Comparison of ENCODE assay signal across 1 cellular context in the genomic region with DNA sequence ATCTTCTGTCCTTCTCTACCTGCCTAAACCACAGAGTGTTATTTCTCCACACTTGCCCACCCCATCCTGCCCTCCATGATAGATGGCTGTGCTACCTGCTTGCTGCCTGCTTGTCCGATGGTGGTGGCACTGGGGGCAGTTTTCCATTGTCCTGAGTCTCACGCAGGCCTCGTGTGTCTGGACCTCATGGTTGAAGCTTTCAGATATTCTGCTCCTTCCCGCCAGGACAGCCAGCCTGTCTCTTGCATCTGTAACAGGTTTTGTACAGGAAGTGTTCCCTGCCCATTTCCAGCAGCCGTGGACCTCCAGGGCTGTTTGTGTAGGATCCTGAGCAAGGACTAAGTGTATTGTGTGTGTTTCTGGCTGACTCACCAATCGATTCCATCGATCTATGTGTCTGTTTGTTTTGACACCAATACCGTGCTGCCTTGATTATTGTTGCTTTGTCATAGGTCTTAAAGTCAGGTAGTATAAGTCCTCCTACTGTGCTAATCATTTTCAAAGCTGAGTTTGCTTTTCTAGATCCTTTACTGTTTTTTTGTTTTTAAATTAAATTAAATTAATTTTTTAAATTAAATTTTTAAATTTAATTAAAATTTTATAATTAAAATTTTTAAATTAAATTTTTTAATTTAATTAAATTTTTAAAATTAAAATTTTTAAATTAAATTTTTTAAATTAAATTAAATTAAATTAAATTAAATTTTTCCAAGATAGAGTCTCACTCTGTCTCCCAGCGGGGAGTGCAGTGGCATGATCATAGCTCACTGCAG.
TF ChIP-seq lines count a peak whose summit lies in the region.

No MANE protein-coding gene starts in this region.

TF ChIP-seq in HepG2, 621 proteins besides CTCF, POLR2A, EP300 and RAD21 (continued from another document and continues in another):
- TF ChIP-seq, protein P1, sequence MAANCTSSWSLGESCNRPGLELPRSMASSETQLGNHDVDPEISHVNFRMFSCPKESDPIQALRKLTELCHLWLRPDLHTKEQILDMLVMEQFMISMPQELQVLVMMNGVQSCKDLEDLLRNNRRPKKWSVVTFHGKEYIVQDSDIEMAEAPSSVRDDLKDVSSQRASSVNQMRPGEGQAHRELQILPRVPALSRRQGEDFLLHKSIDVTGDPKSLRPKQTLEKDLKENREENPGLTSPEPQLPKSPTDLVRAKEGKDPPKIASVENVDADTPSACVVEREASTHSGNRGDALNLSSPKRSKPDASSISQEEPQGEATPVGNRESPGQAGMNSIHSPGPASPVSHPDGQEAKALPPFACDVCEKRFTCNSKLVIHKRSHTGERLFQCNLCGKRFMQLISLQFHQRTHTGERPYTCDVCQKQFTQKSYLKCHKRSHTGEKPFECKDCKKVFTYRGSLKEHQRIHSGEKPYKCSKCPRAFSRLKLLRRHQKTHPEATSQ (CRISPR knock-in tag; IDR thresholded peaks at IDR 0.05; ENCODE audit: borderline replicate concordance), result no peak
- TF ChIP-seq, protein P2, sequence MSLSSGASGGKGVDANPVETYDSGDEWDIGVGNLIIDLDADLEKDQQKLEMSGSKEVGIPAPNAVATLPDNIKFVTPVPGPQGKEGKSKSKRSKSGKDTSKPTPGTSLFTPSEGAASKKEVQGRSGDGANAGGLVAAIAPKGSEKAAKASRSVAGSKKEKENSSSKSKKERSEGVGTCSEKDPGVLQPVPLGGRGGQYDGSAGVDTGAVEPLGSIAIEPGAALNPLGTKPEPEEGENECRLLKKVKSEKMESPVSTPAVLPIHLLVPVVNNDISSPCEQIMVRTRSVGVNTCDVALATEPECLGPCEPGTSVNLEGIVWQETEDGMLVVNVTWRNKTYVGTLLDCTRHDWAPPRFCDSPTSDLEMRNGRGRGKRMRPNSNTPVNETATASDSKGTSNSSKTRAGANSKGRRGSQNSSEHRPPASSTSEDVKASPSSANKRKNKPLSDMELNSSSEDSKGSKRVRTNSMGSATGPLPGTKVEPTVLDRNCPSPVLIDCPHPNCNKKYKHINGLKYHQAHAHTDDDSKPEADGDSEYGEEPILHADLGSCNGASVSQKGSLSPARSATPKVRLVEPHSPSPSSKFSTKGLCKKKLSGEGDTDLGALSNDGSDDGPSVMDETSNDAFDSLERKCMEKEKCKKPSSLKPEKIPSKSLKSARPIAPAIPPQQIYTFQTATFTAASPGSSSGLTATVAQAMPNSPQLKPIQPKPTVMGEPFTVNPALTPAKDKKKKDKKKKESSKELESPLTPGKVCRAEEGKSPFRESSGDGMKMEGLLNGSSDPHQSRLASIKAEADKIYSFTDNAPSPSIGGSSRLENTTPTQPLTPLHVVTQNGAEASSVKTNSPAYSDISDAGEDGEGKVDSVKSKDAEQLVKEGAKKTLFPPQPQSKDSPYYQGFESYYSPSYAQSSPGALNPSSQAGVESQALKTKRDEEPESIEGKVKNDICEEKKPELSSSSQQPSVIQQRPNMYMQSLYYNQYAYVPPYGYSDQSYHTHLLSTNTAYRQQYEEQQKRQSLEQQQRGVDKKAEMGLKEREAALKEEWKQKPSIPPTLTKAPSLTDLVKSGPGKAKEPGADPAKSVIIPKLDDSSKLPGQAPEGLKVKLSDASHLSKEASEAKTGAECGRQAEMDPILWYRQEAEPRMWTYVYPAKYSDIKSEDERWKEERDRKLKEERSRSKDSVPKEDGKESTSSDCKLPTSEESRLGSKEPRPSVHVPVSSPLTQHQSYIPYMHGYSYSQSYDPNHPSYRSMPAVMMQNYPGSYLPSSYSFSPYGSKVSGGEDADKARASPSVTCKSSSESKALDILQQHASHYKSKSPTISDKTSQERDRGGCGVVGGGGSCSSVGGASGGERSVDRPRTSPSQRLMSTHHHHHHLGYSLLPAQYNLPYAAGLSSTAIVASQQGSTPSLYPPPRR (CRISPR knock-in tag; IDR thresholded peaks at IDR 0.05; ENCODE audit: borderline replicate concordance), result peak; percentile 94
- TF ChIP-seq TOE1 (CRISPR knock-in tag; IDR thresholded peaks at IDR 0.05) (no peak), MEIS2 (CRISPR knock-in tag; IDR thresholded peaks at IDR 0.05) (peak; percentile 66; the same call in 1 of the 2 replicates), ZNF879 (CRISPR knock-in tag; IDR thresholded peaks at IDR 0.05) (no peak), FOXK1 (CRISPR knock-in tag; IDR thresholded peaks at IDR 0.05; ENCODE audit: borderline replicate concordance, low read depth) (peak; percentile 94; the same call in 1 of the 2 replicates), PPARG (CRISPR knock-in tag; conservative IDR thresholded peaks at IDR 0.05) (peak; percentile 65), IRX3 (CRISPR knock-in tag; IDR thresholded peaks at IDR 0.05; ENCODE audit: borderline replicate concordance, low read depth) (no peak), MYNN (CRISPR knock-in tag; IDR thresholded peaks at IDR 0.05; ENCODE audit: low read depth) (no peak), TP53 (CRISPR knock-in tag; conservative IDR thresholded peaks at IDR 0.05) (no peak), CENPX (CRISPR knock-in tag; IDR thresholded peaks at IDR 0.05) (no peak), ZNF850 (CRISPR knock-in tag; conservative IDR thresholded peaks at IDR 0.05) (no peak), ZNF350 (CRISPR knock-in tag; IDR thresholded peaks at IDR 0.05; ENCODE audit: borderline replicate concordance, low read depth) (0 out of 2 replicates have a peak, but pooled peaks have one; percentile 36), RBM22 (optimal IDR thresholded peaks at IDR 0.05; ENCODE audit: low read length) (no peak), ZNF546 (CRISPR knock-in tag; conservative IDR thresholded peaks at IDR 0.05) (0 out of 2 replicates have a peak, but pooled peaks have one; percentile 38), ZNF234 (CRISPR knock-in tag; conservative IDR thresholded peaks at IDR 0.05) (no peak), ZFX (CRISPR knock-in tag; IDR thresholded peaks at IDR 0.05; ENCODE audit: low read depth) (no peak), CEBPG (CRISPR knock-in tag; IDR thresholded peaks at IDR 0.05) (peak; percentile 26; the same call in 1 of the 2 replicates), SETDB1 (CRISPR knock-in tag; IDR thresholded peaks at IDR 0.05; ENCODE audit: borderline replicate concordance) (no peak), REL (CRISPR knock-in tag; conservative IDR thresholded peaks at IDR 0.05) (0 out of 2 replicates have a peak, but pooled peaks have one; percentile 28), HMG20B (CRISPR knock-in tag; conservative IDR thresholded peaks at IDR 0.05) (peak; percentile 60; the same call in 1 of the 2 replicates), ZC3H13 (CRISPR knock-in tag; IDR thresholded peaks at IDR 0.05) (peak; percentile 55; the same call in 1 of the 2 replicates), CREB1 (IDR thresholded peaks at IDR 0.05) (no peak), CREB1 (CRISPR knock-in tag; IDR thresholded peaks at IDR 0.05) (peak; percentile 78), HOXA7 (CRISPR knock-in tag; IDR thresholded peaks at IDR 0.05) (0 out of 2 replicates have a peak, but pooled peaks have one; percentile 67), TAF15 (IDR thresholded peaks at IDR 0.05; ENCODE audit: low read depth, low read length, poor library complexity, severe bottlenecking) (no peak), ZNF136 (CRISPR knock-in tag; IDR thresholded peaks at IDR 0.05; ENCODE audit: low read depth) (no peak), FIP1L1 (IDR thresholded peaks at IDR 0.05; ENCODE audit: borderline replicate concordance, insufficient read depth, low read depth, low read length) (no peak), ZNF484 (CRISPR knock-in tag; IDR thresholded peaks at IDR 0.05; ENCODE audit: borderline replicate concordance, low read depth) (no peak), KLF9 (CRISPR knock-in tag; IDR thresholded peaks at IDR 0.05; ENCODE audit: low read depth) (no peak), HHEX (CRISPR knock-in tag; IDR thresholded peaks at IDR 0.05) (peak; percentile 98), KDM4B (CRISPR knock-in tag; IDR thresholded peaks at IDR 0.05) (peak; percentile 71; the same call in 1 of the 2 replicates), ZNF251 (CRISPR knock-in tag; IDR thresholded peaks at IDR 0.05) (no peak), FOXA3 (CRISPR knock-in tag; IDR thresholded peaks at IDR 0.05) (peak; percentile 97), ZNF224 (CRISPR knock-in tag; IDR thresholded peaks at IDR 0.05) (no peak), HCFC1 (IDR thresholded peaks at IDR 0.05; ENCODE audit: low read depth, low read length) (no peak), ZNF746 (CRISPR knock-in tag; IDR thresholded peaks at IDR 0.05) (peak; percentile 18; the same call in 1 of the 2 replicates), ZNF605 (CRISPR knock-in tag; IDR thresholded peaks at IDR 0.05) (peak; percentile 90), ZNF333 (CRISPR knock-in tag; IDR thresholded peaks at IDR 0.05; ENCODE audit: borderline replicate concordance) (peak; percentile 32; the same call in 1 of the 2 replicates), IRF2 (CRISPR knock-in tag; IDR thresholded peaks at IDR 0.05) (peak; percentile 89)
- TF ChIP-seq, protein P3, sequence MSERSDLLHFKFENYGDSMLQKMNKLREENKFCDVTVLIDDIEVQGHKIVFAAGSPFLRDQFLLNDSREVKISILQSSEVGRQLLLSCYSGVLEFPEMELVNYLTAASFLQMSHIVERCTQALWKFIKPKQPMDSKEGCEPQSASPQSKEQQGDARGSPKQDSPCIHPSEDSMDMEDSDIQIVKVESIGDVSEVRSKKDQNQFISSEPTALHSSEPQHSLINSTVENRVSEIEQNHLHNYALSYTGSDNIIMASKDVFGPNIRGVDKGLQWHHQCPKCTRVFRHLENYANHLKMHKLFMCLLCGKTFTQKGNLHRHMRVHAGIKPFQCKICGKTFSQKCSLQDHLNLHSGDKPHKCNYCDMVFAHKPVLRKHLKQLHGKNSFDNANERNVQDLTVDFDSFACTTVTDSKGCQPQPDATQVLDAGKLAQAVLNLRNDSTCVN (CRISPR knock-in tag; IDR thresholded peaks at IDR 0.05; ENCODE audit: borderline replicate concordance), result peak; percentile 95
- TF ChIP-seq, protein P4, sequence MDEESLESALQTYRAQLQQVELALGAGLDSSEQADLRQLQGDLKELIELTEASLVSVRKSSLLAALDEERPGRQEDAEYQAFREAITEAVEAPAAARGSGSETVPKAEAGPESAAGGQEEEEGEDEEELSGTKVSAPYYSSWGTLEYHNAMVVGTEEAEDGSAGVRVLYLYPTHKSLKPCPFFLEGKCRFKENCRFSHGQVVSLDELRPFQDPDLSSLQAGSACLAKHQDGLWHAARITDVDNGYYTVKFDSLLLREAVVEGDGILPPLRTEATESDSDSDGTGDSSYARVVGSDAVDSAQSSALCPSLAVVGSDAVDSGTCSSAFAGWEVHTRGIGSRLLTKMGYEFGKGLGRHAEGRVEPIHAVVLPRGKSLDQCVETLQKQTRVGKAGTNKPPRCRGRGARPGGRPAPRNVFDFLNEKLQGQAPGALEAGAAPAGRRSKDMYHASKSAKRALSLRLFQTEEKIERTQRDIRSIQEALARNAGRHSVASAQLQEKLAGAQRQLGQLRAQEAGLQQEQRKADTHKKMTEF (CRISPR knock-in tag; IDR thresholded peaks at IDR 0.05), result peak; percentile 85; the same call in 1 of the 2 replicates
- TF ChIP-seq, protein P5, sequence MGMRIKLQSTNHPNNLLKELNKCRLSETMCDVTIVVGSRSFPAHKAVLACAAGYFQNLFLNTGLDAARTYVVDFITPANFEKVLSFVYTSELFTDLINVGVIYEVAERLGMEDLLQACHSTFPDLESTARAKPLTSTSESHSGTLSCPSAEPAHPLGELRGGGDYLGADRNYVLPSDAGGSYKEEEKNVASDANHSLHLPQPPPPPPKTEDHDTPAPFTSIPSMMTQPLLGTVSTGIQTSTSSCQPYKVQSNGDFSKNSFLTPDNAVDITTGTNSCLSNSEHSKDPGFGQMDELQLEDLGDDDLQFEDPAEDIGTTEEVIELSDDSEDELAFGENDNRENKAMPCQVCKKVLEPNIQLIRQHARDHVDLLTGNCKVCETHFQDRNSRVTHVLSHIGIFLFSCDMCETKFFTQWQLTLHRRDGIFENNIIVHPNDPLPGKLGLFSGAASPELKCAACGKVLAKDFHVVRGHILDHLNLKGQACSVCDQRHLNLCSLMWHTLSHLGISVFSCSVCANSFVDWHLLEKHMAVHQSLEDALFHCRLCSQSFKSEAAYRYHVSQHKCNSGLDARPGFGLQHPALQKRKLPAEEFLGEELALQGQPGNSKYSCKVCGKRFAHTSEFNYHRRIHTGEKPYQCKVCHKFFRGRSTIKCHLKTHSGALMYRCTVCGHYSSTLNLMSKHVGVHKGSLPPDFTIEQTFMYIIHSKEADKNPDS (CRISPR knock-in tag; IDR thresholded peaks at IDR 0.05), result no peak
- TF ChIP-seq, protein P6, sequence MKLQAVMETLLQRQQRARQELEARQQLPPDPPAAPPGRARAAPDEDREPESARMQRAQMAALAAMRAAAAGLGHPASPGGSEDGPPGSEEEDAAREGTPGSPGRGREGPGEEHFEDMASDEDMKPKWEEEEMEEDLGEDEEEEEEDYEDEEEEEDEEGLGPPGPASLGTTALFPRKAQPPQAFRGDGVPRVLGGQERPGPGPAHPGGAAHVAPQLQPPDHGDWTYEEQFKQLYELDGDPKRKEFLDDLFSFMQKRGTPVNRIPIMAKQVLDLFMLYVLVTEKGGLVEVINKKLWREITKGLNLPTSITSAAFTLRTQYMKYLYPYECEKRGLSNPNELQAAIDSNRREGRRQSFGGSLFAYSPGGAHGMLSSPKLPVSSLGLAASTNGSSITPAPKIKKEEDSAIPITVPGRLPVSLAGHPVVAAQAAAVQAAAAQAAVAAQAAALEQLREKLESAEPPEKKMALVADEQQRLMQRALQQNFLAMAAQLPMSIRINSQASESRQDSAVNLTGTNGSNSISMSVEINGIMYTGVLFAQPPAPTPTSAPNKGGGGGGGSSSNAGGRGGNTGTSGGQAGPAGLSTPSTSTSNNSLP (IDR thresholded peaks at IDR 0.05; ENCODE audit: low read depth, low read length), result peak; percentile 69
- TF ChIP-seq, protein P7, sequence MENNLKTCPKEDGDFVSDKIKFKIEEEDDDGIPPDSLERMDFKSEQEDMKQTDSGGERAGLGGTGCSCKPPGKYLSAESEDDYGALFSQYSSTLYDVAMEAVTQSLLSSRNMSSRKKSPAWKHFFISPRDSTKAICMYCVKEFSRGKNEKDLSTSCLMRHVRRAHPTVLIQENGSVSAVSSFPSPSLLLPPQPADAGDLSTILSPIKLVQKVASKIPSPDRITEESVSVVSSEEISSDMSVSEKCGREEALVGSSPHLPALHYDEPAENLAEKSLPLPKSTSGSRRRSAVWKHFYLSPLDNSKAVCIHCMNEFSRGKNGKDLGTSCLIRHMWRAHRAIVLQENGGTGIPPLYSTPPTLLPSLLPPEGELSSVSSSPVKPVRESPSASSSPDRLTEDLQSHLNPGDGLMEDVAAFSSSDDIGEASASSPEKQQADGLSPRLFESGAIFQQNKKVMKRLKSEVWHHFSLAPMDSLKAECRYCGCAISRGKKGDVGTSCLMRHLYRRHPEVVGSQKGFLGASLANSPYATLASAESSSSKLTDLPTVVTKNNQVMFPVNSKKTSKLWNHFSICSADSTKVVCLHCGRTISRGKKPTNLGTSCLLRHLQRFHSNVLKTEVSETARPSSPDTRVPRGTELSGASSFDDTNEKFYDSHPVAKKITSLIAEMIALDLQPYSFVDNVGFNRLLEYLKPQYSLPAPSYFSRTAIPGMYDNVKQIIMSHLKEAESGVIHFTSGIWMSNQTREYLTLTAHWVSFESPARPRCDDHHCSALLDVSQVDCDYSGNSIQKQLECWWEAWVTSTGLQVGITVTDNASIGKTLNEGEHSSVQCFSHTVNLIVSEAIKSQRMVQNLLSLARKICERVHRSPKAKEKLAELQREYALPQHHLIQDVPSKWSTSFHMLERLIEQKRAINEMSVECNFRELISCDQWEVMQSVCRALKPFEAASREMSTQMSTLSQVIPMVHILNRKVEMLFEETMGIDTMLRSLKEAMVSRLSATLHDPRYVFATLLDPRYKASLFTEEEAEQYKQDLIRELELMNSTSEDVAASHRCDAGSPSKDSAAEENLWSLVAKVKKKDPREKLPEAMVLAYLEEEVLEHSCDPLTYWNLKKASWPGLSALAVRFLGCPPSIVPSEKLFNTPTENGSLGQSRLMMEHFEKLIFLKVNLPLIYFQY (CRISPR knock-in tag; IDR thresholded peaks at IDR 0.05; ENCODE audit: borderline replicate concordance), result no peak
